ENCODE assay signal across 8 cellular contexts in the genomic region with DNA sequence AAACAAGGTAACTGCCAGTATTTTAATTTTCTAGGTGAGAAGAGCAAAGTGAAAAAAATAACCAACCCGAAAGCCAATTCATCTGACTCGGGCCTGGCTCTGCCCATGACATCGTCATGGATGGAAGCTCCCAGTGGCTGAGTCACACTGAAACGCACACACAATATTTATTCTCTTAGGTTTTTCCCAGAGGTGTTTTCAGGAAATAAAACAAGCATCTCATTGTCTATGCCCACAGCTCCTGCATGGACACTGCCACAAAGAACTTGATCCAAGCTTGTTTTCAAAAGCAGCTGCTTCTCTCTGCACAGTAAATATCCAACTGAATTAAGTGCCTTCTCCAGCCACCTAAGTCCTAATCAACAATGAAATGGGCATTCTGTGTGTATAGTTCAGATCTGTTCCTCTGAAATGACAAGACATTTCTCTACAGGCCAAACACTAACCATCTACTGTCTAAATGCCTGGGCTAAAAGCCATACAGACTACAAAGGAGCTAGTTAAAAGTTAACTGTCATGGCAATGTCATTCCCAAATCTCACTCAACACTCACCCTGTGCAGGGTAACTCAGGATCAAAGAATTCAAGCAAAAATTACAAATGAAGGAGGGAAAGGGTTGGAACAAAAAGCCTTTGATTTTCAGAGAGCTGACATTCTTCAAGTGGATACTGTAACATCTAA.
A peak's percentile ranks its signal among the peaks of the same experiment; 100 is the strongest.
DNase-seq lines count a peak whose midpoint lies in the region; ATAC-seq and TF ChIP-seq lines count a peak whose summit lies in the region.

No MANE protein-coding gene starts in this region.

- peak; percentile 81 for DNase-seq in DMS153 (lab: John Stamatoyannopoulos, UW)
- peak; percentile 77 for DNase-seq in HPDE6-E6E7 (ENCODE audit: extremely low spot score)
- DNase-seq in lung microvascular endothelial cell (ENCODE audit: low read depth in 2 of 2), result peak; percentile 87 to 95
- DNase-seq in HEK293T (ENCODE audit: extremely low spot score), result no peak
- DNase-seq in activated CD4-positive, alpha-beta memory T cell treated with anti-CD3 and anti-CD28 coated beads for 36 hours, result no peak

- H3K27ac Mint-ChIP-seq in brain, result peak overlapping the region in 3 of 5 experiments; percentile 19 to 83 (median 47)
- no peak overlapping the region for H3K27ac Mint-ChIP-seq in activated CD4-positive, alpha-beta memory T cell treated with anti-CD3 and anti-CD28 coated beads for 36 hours

- peaks cover 3% of the 10 kb centered on the region for H3K27me3 Mint-ChIP-seq in brain
- H3K27me3 Mint-ChIP-seq in activated CD4-positive, alpha-beta memory T cell treated with anti-CD3 and anti-CD28 coated beads for 36 hours, result no peaks in the 10 kb centered on the region

- H3K4me1 Mint-ChIP-seq in brain, result peaks cover 27% of the 10 kb centered on the region
- peaks cover 2% of the 10 kb centered on the region for H3K4me1 Mint-ChIP-seq in activated CD4-positive, alpha-beta memory T cell treated with anti-CD3 and anti-CD28 coated beads for 36 hours (ENCODE audit: low read depth)

- ATAC-seq in HG02798 (IDR thresholded peaks at IDR 0.05; ENCODE audit: poor library complexity, unreplicated experiment) (no peak), HG03159 (IDR thresholded peaks at IDR 0.05; ENCODE audit: unreplicated experiment) (no peak)

- CTCF ChIA-PET in HEK293T (lab: Yijun Ruan, JAX), result interaction anchor here (0.5 to 1.1 kb wide), 3 partner anchors 48 to 92 kb away, joined by 3 to 4 read pairs (median 3); no protein-coding TSS in a partner anchor
- CTCF ChIA-PET in activated CD4-positive, alpha-beta memory T cell treated with anti-CD3 and anti-CD28 coated beads for 36 hours (lab: Charles Lee), result interaction anchor here (0.8 kb wide), 1 partner anchor 53 kb away, joined by 3 read pairs; no protein-coding TSS in a partner anchor

- peaks cover 0 to 2% (median 0%) of the 10 kb centered on the region in 5 experiments for H3K9me3 Mint-ChIP-seq in brain
- H3K9me3 Mint-ChIP-seq in activated CD4-positive, alpha-beta memory T cell treated with anti-CD3 and anti-CD28 coated beads for 36 hours, result no peaks in the 10 kb centered on the region

- POLR2A ChIA-PET in HEK293T (lab: Yijun Ruan, JAX), result no interaction called here
- POLR2A ChIA-PET in activated CD4-positive, alpha-beta memory T cell treated with anti-CD3 and anti-CD28 coated beads for 36 hours (lab: Charles Lee), result no interaction called here

- no peak for TF ChIP-seq CTCF in brain (conservative IDR thresholded peaks at IDR 0.05)

- H3K36me3 Mint-ChIP-seq in brain, result peaks cover 3% of the 10 kb centered on the region
- no peaks in the 10 kb centered on the region for H3K36me3 Mint-ChIP-seq in activated CD4-positive, alpha-beta memory T cell treated with anti-CD3 and anti-CD28 coated beads for 36 hours

- intact Hi-C loops in activated CD4-positive, alpha-beta memory T cell treated with anti-CD3 and anti-CD28 coated beads for 36 hours (cut with micrococcal nuclease), result loop anchor here (10.0 kb wide), 1 partner anchor 1510 kb away; no protein-coding TSS in a partner anchor

- peak overlapping the region in 1 of 5 experiments; percentile 23 for H3K4me3 Mint-ChIP-seq in brain
- no peak overlapping the region for H3K4me3 Mint-ChIP-seq in activated CD4-positive, alpha-beta memory T cell treated with anti-CD3 and anti-CD28 coated beads for 36 hours

TF ChIP-seq in HEK293T, 16 proteins besides CTCF, POLR2A, EP300 and RAD21:
- TF ChIP-seq SUZ12 (IDR thresholded peaks at IDR 0.05) (no peak), FOXM1 (IDR thresholded peaks at IDR 0.05; ENCODE audit: borderline replicate concordance) (no peak), CTBP1 (IDR thresholded peaks at IDR 0.05; ENCODE audit: borderline replicate concordance) (no peak), SP1 (IDR thresholded peaks at IDR 0.05) (no peak), ARNT (IDR thresholded peaks at IDR 0.05) (no peak), NFRKB (IDR thresholded peaks at IDR 0.05) (no peak), ZNF384 (IDR thresholded peaks at IDR 0.05) (no peak), LEF1 (IDR thresholded peaks at IDR 0.05; ENCODE audit: borderline replicate concordance) (no peak), TARDBP (IDR thresholded peaks at IDR 0.05) (no peak), L3MBTL2 (conservative IDR thresholded peaks at IDR 0.05) (no peak), HDGF (IDR thresholded peaks at IDR 0.05; ENCODE audit: borderline replicate concordance) (no peak), FOXA1 (IDR thresholded peaks at IDR 0.05) (no peak), FOXK2 (IDR thresholded peaks at IDR 0.05) (no peak), BHLHE40 (IDR thresholded peaks at IDR 0.05; ENCODE audit: borderline replicate concordance) (no peak), ELF4 (IDR thresholded peaks at IDR 0.05) (no peak)
- TF ChIP-seq, protein P1, sequence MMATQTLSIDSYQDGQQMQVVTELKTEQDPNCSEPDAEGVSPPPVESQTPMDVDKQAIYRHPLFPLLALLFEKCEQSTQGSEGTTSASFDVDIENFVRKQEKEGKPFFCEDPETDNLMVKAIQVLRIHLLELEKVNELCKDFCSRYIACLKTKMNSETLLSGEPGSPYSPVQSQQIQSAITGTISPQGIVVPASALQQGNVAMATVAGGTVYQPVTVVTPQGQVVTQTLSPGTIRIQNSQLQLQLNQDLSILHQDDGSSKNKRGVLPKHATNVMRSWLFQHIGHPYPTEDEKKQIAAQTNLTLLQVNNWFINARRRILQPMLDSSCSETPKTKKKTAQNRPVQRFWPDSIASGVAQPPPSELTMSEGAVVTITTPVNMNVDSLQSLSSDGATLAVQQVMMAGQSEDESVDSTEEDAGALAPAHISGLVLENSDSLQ (IDR thresholded peaks at IDR 0.05), result no peak

Comparison
In these comparisons a context has a peak if more than half of its experiments do, and no peak if none do; other contexts are left out.
1. DNase-seq: peak in DMS153 (single experiment), HPDE6-E6E7 (single experiment) and lung microvascular endothelial cell (2 of 2); none in HEK293T (single experiment) and activated CD4-positive, alpha-beta memory T cell treated with anti-CD3 and anti-CD28 coated beads for 36 hours (single experiment).